Comparison of ENCODE assay signal across 8 cellular contexts in the genomic region with DNA sequence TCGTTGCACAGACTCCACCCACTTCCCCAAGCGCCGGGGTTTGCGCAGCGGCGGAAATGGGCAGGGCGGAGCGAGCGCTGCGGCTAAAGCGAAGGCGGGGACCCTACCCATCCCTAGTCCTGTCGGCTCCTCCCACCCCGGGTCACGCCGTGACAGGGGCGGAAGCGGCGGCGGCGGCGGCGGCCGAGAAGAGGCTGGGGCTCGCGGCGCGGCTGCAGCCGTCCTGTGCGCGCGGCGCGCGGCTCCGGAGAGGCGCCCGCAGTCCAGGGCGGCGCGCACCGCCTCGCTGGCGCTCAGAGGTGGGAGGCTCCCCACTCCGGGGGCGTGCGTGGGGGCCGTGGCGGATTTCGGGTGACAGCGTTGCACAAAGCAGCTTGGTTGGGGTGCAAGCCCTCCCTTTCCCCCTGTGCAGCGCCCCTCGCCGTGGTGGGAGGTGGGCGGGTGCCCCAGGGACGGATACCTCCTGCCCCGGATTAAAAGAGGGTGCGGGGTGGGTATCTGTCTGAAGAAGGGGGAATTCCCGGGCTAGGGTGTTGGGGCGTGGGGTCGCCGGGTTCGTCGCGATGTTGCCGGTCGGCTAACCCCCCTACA. TPM values are rescaled to one million over a fixed set of nuclear protein-coding genes. Genes with fewer than 3 reads are reported as not detected.
DNase-seq lines count a peak whose midpoint lies in the region; ATAC-seq and TF ChIP-seq lines count a peak whose summit lies in the region.

A gene with protein sequence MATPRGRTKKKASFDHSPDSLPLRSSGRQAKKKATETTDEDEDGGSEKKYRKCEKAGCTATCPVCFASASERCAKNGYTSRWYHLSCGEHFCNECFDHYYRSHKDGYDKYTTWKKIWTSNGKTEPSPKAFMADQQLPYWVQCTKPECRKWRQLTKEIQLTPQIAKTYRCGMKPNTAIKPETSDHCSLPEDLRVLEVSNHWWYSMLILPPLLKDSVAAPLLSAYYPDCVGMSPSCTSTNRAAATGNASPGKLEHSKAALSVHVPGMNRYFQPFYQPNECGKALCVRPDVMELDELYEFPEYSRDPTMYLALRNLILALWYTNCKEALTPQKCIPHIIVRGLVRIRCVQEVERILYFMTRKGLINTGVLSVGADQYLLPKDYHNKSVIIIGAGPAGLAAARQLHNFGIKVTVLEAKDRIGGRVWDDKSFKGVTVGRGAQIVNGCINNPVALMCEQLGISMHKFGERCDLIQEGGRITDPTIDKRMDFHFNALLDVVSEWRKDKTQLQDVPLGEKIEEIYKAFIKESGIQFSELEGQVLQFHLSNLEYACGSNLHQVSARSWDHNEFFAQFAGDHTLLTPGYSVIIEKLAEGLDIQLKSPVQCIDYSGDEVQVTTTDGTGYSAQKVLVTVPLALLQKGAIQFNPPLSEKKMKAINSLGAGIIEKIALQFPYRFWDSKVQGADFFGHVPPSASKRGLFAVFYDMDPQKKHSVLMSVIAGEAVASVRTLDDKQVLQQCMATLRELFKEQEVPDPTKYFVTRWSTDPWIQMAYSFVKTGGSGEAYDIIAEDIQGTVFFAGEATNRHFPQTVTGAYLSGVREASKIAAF (plus strand): TSS at position 150 of the 591 bp plus-strand sequence. CDS start 4,474 bp downstream, outside the sequence.

- ATAC-seq in GM19463 (IDR thresholded peaks at IDR 0.05; ENCODE audit: unreplicated experiment) = peak; percentile 86
- peak; percentile 94 for ATAC-seq in mucosa of descending colon

- H3K4me3 ChIP-seq in mucosa of descending colon = peak within 1 kb of the TSS; percentile 88

- no peaks in the 10 kb centered on the region for H3K9me3 ChIP-seq in mucosa of descending colon

- no peaks in the 10 kb centered on the region for H3K36me3 ChIP-seq in mucosa of descending colon (ENCODE audit: low read depth)

- DNase-seq in COLO829 (ENCODE audit: low spot score) (peak; percentile 100), HPDE6-E6E7 (ENCODE audit: extremely low spot score) (peak; percentile 96), NOMO-1 treated with DMSO at 0.1 percent for 48 hours (lab: John Stamatoyannopoulos, UW; ENCODE audit: unreplicated experiment) (peak; percentile 97), epithelial cell of prostate (ENCODE audit: low read depth, low spot score) (peak; percentile 90), mucosa of descending colon (peak in 2 of 3 donors; percentile 99)
- peak; percentile 98 for DNase-seq in activated CD8-positive, alpha-beta memory T cell treated with anti-CD3 and anti-CD28 coated beads, Interleukin-2, amount 50 U/mL, for 4 hours
- DNase-seq in stimulated activated CD8-positive, alpha-beta memory T cell treated with anti-CD3 and anti-CD28 coated beads, Interleukin-7, amount 100 ng/mL, for 4 hours (ENCODE audit: low read depth in 2 of 2) = peak; percentile 97 to 98

- intact Hi-C loops in mucosa of descending colon (cut with DNase I, micrococcal nuclease) = no loop called here

- H3K27ac ChIP-seq in epithelial cell of prostate = peak within 1 kb of the TSS; percentile 83

- peaks cover 13% of the 10 kb centered on the region for H3K4me1 ChIP-seq in mucosa of descending colon (ENCODE audit: low read depth)

- no peak for TF ChIP-seq CTCF in mucosa of descending colon (IDR thresholded peaks at IDR 0.05)

RNA-seq across cellular contexts. Expression of the gene that starts here (rescaled TPM):
- 10 to 100 TPM; 34.6 to 47.4 (median 37.6) TPM for total RNA-seq in mucosa of descending colon

Comparison
In these comparisons a context has a peak if more than half of its experiments do, and no peak if none do; other contexts are left out.
1. Peak in every context shown above with its lines: DNase-seq, ATAC-seq, H3K4me3 ChIP-seq and H3K27ac ChIP-seq.